20 cellular contexts compared by ENCODE assay signal in the genomic region with DNA sequence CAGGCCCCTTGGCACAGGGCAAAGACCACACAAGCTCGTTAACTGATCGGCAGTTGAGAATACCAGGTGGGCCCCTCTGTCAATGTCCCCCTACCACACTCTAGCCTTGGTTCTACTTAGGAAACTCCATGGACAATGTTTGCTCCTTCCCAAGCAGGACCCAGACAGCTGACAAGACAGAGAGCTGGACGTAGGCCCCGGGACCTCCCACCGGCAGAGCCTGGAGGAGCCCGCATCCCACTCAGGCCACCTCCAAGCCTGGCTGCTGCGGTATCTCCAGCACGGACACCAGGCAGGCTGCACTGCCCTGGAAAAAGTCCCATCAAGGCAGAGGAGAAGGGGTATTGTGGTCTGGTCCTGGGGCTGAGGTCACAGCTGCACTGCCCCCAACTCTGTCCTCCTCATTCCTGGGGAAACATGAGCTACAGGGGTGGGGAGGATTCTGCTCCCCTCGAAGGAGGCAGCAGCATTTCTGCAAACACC. TPM values are rescaled to one million over a fixed set of nuclear protein-coding genes. Genes with fewer than 3 reads are reported as not detected.
DNase-seq lines count a peak whose midpoint lies in the region; ATAC-seq and TF ChIP-seq lines count a peak whose summit lies in the region.
"Had no signal": no experiment of that assay in that cellular context is flagged by ENCODE, and none has a peak within 500 bp of the region (broad histone marks: within the 10 kb centered on the region; RNA-seq: fewer than 3 reads in every experiment).

No MANE protein-coding gene starts in this region.

- peaks cover 44% of the 10 kb centered on the region for H3K4me1 ChIP-seq in GM23338 (ENCODE audit: insufficient read depth)

- H3K27ac Mint-ChIP-seq in activated naive CD4-positive, alpha-beta T cell treated with anti-CD3 and anti-CD28 coated beads, Interleukin-2, amount 10 ng/mL, durations not matched to agents 7 days and 5 days = no peak overlapping the region
- no peak overlapping the region for H3K27ac Mint-ChIP-seq in GM23338
- H3K27ac Mint-ChIP-seq: CD8-positive, alpha-beta T cell had no signal

- peaks cover 5% of the 10 kb centered on the region for H3K4me1 Mint-ChIP-seq in activated naive CD4-positive, alpha-beta T cell treated with anti-CD3 and anti-CD28 coated beads, Interleukin-2, amount 10 ng/mL, durations not matched to agents 7 days and 5 days
- peaks cover 53% of the 10 kb centered on the region for H3K4me1 Mint-ChIP-seq in GM23338

- H3K79me2 ChIP-seq in GM23338 (replicated peaks; ENCODE audit: insufficient read depth) = no peaks in the 10 kb centered on the region

- H2AFZ ChIP-seq in GM23338 = no peak overlapping the region

- no peaks in the 10 kb centered on the region for H3K36me3 Mint-ChIP-seq in activated naive CD4-positive, alpha-beta T cell treated with anti-CD3 and anti-CD28 coated beads, Interleukin-2, amount 10 ng/mL, durations not matched to agents 7 days and 5 days
- H3K36me3 Mint-ChIP-seq in GM23338 (ENCODE audit: low read depth) = no peaks in the 10 kb centered on the region
- H3K36me3 Mint-ChIP-seq: CD8-positive, alpha-beta T cell had no signal

- peaks cover 5% of the 10 kb centered on the region for H3F3A ChIP-seq in GM23338 (replicated peaks; ENCODE audit: low read depth)

- no peak overlapping the region for H3K27ac ChIP-seq in GM23338 (ENCODE audit: low read depth)
- H3K27ac ChIP-seq: BLaER1 treated with 17β-estradiol and CSF1 and Interleukin-3, amounts not matched to agents 10 nM and 100 nM; Peyer's patch had no signal

- intact Hi-C loops in sciatic nerve (cut with DNase I) = no loop called here

- peaks cover 52% of the 10 kb centered on the region for H3K27me3 ChIP-seq in GM23338 (ENCODE audit: insufficient read depth)
- H3K27me3 ChIP-seq: Peyer's patch had no signal

- H3K4me3 Mint-ChIP-seq in activated naive CD4-positive, alpha-beta T cell treated with anti-CD3 and anti-CD28 coated beads, Interleukin-2, amount 10 ng/mL, durations not matched to agents 7 days and 5 days = no peak overlapping the region
- H3K4me3 Mint-ChIP-seq in GM23338 = no peak overlapping the region
- H3K4me3 Mint-ChIP-seq: CD8-positive, alpha-beta T cell had no signal

- peak overlapping the region; percentile 38; the same call in 1 of the 2 replicates for H3K4me2 ChIP-seq in GM23338
- H3K4me2 ChIP-seq: BLaER1 treated with 17β-estradiol and CSF1 and Interleukin-3, amounts not matched to agents 10 nM and 100 nM had no signal

- CTCF ChIA-PET in activated naive CD4-positive, alpha-beta T cell treated with anti-CD3 and anti-CD28 coated beads, Interleukin-2, amount 10 ng/mL, durations not matched to agents 7 days and 5 days (lab: Charles Lee) = interaction anchor here (1.7 to 2.4 kb wide), 2 partner anchors 14 to 97 kb away, joined by 5 to 8 read pairs; no protein-coding TSS in a partner anchor

- no peaks in the 10 kb centered on the region for H3K9me2 ChIP-seq in GM23338 (ENCODE audit: insufficient read depth)

- no peak overlapping the region for H3K4me3 ChIP-seq in GM23338
- H3K4me3 ChIP-seq: BLaER1 treated with 17β-estradiol and CSF1 and Interleukin-3, amounts not matched to agents 10 nM and 100 nM; K562; Peyer's patch had no signal

- no peaks in the 10 kb centered on the region for H4K20me1 ChIP-seq in GM23338 (replicated peaks; ENCODE audit: insufficient read depth)

- H3K27me3 Mint-ChIP-seq in activated naive CD4-positive, alpha-beta T cell treated with anti-CD3 and anti-CD28 coated beads, Interleukin-2, amount 10 ng/mL, durations not matched to agents 7 days and 5 days = peaks cover 97% of the 10 kb centered on the region
- peaks cover 62% of the 10 kb centered on the region for H3K27me3 Mint-ChIP-seq in GM23338 (ENCODE audit: insufficient read depth, low read depth, poor library complexity)

- DNase-seq in activated naive CD4-positive, alpha-beta T cell treated with anti-CD3 and anti-CD28 coated beads, Interleukin-2, amount 10 ng/mL, durations not matched to agents 7 days and 5 days = peak; percentile 11
- DNase-seq in activated naive CD4-positive, alpha-beta T cell treated with anti-CD3 and anti-CD28 coated beads, Interleukin-2, amount 50 U/mL, for 16 hours = no peak
- DNase-seq in GM23338 (ENCODE audit: low spot score) (no peak), islet precursor cell (peak; percentile 40), sciatic nerve (ENCODE audit: low spot score) (peak; percentile 4), GF-D8 (lab: John Stamatoyannopoulos, UW) (no peak)
- no peak for DNase-seq in activated CD4-positive, alpha-beta T cell treated with anti-CD3 and anti-CD28 coated beads for 1 hour
- DNase-seq: CD8-positive, alpha-beta T cell; GOT3; NCI-H1694 treated with DMSO at 0.1 percent for 48 hours; NCI-H2107; NCI-H510A; NCI-H748 treated with DMSO at 0.1 percent for 48 hours; NK-92 treated with Interleukin-12 subunit alpha and Interleukin-12 subunit beta, amount 100 ng/mL, for 24 hours had no signal

- no peak for ATAC-seq in GM23338
- no peak for ATAC-seq in sciatic nerve
- no peak for ATAC-seq in HG03039 (IDR thresholded peaks at IDR 0.05; ENCODE audit: unreplicated experiment)
- ATAC-seq: CD8-positive, alpha-beta T cell; K562; Right ventricle myocardium inferior had no signal

- no peak for TF ChIP-seq CTCF in GM23338 (conservative IDR thresholded peaks at IDR 0.05; ENCODE audit: low read depth in 2 of 2)

- no peaks in the 10 kb centered on the region for H3K9me3 Mint-ChIP-seq in activated naive CD4-positive, alpha-beta T cell treated with anti-CD3 and anti-CD28 coated beads, Interleukin-2, amount 10 ng/mL, durations not matched to agents 7 days and 5 days
- no peaks in the 10 kb centered on the region; the same call in 2 of the 3 replicates for H3K9me3 Mint-ChIP-seq in GM23338
- H3K9me3 Mint-ChIP-seq: CD8-positive, alpha-beta T cell had no signal

- H3K36me3 ChIP-seq in GM23338 (ENCODE audit: insufficient read depth) = no peaks in the 10 kb centered on the region
- H3K36me3 ChIP-seq: BLaER1 treated with 17β-estradiol and CSF1 and Interleukin-3, amounts not matched to agents 10 nM and 100 nM; Peyer's patch had no signal

TF ChIP-seq in GM23338, 12 proteins besides CTCF, POLR2A, EP300 and RAD21 (continues in another document):
- TF ChIP-seq POLR2AphosphoS5 (IDR thresholded peaks at IDR 0.05; ENCODE audit: low read depth) (no peak), EZH2phosphoT487 (IDR thresholded peaks at IDR 0.05; ENCODE audit: unreplicated experiment) (no peak), EZH2 (IDR thresholded peaks at IDR 0.05; ENCODE audit: low read depth, unreplicated experiment) (no peak), JUNB (IDR thresholded peaks at IDR 0.05; ENCODE audit: unreplicated experiment) (no peak)

RNA-seq across cellular contexts. Expression of a gene that starts 6.2 kb away (rescaled TPM):
- total RNA-seq in GM23338 (2014; rRNA removed; shearing (Covaris generic)) = 24.4 and 30.6 TPM in 2 replicates
- polyA plus RNA-seq in GM23338 (2016; fragmentation: Nextera tagmentation; extraction: Ambion mirVana) = 7.0 and 8.7 TPM in 2 replicates
- total RNA-seq in sciatic nerve = not detected
- total RNA-seq: Calu3, Peyer's patch, Right ventricle myocardium inferior had no signal
- polyA plus RNA-seq: K562 had no signal

Comparison
In these comparisons a context has a peak if more than half of its experiments do, and no peak if none do; other contexts are left out.
1. DNase-seq: peak in activated naive CD4-positive, alpha-beta T cell treated with anti-CD3 and anti-CD28 coated beads, Interleukin-2, amount 10 ng/mL, durations not matched to agents 7 days and 5 days (single experiment), islet precursor cell (single experiment) and sciatic nerve (single experiment); none in activated naive CD4-positive, alpha-beta T cell treated with anti-CD3 and anti-CD28 coated beads, Interleukin-2, amount 50 U/mL, for 16 hours (single experiment), GM23338 (single experiment), activated CD4-positive, alpha-beta T cell treated with anti-CD3 and anti-CD28 coated beads for 1 hour (single experiment) and GF-D8 (single experiment).
2. RNA of a gene that starts 6.2 kb away (total RNA-seq): 24.4 to 30.6 TPM in GM23338; not detected in sciatic nerve (single experiment); every median in the first group is over 10 times any median in the second.